25 cellular contexts compared by ENCODE assay signal in the genomic region with DNA sequence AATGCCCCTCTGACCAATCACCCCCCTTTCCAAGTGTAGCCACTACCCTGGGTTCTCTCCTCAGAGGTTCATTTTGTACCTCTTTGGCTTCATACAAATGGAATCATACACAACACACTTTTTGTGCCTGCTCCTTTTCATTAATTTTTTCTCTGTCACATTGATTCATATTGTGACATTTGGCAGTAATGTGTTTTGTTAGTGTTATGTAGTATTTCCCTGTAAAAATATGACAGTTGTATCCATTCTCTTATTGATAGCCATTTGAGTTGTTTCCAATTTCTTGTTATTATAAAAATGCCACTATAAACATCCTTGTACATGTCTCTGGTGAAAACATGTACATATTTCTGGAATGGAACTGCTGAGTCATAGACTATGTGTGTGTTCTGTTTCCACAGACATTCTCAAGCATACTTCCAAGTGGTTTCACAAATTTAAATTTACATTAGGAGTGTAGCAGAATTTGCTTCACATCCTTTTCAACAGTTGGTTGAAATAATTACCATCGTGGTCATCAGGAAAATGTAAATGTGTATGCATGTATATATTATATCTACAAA.
DNase-seq lines count a peak whose midpoint lies in the region; TF ChIP-seq lines count a peak whose summit lies in the region.
"Had no signal": no experiment of that assay in that cellular context is flagged by ENCODE, and none has a peak within 500 bp of the region (broad histone marks: within the 10 kb centered on the region; RNA-seq: fewer than 3 reads in every experiment).

No MANE protein-coding gene starts in this region.

- CTCF ChIA-PET in BJ (lab: Yijun Ruan, JAX): no interaction called here
- CTCF ChIA-PET in PC-9 (lab: Charles Lee): no interaction called here

- DNase-seq in BJ (ENCODE audit: low read depth): peak; percentile 26
- DNase-seq in RPMI7951 (ENCODE audit: low read depth): peak; percentile 66
- peak; percentile 8 for DNase-seq in epithelial cell of prostate (ENCODE audit: low read depth, low spot score)
- peak; percentile 38 for DNase-seq in non-pigmented ciliary epithelial cell (ENCODE audit: low read depth)
- DNase-seq in NCI-H774 (lab: John Stamatoyannopoulos, UW): no peak
- no peak for DNase-seq in RPMI8226
- DNase-seq in PC-9: no peak
- DNase-seq: activated CD4-positive, alpha-beta T cell treated with anti-CD3 and anti-CD28 coated beads, Interleukin-2, amount 50 U/mL, for 48 hours; activated gamma-delta T cell treated with Interleukin-2 at 50 U/mL for 16 hours; activated T-cell treated with anti-CD3 and anti-CD28 coated beads for 4 hours; anterior cingulate cortex; COR-L47; DND-41; HCEC 1CT; KG1; left cardiac atrium; naive thymus-derived CD8-positive, alpha-beta T cell; NCI-H187 treated with DMSO at 0.1 percent for 48 hours; NCI-H2227 treated with DMSO at 0.1 percent for 48 hours; pancreas; SK-N-SH; stimulated activated CD4-positive, alpha-beta T cell treated with anti-CD3 and anti-CD28 coated beads, Interleukin-2, amount 100 ng/mL, for 24 hours; stimulated activated naive CD4-positive, alpha-beta T cell; tibial artery had no signal

- H3K36me3 ChIP-seq in BJ (ENCODE audit: control insufficient read depth, insufficient read depth, low read length): no peaks in the 10 kb centered on the region
- no peaks in the 10 kb centered on the region for H3K36me3 ChIP-seq in PC-9 (ENCODE audit: low read depth)
- H3K36me3 ChIP-seq: gastroesophageal sphincter, pancreas, tibial artery had no signal

- 0 out of 2 replicates have a peak, but pooled peaks cover 3% of the 10 kb centered on the region for H3K9me3 ChIP-seq in PC-9 (ENCODE audit: insufficient read depth, low read depth)
- H3K9me3 ChIP-seq: gastroesophageal sphincter, pancreas, SK-N-SH, tibial artery had no signal

- no peak overlapping the region for H3K4me2 ChIP-seq in PC-9
- H3K4me2 ChIP-seq: SK-N-SH had no signal

- POLR2A ChIA-PET in BJ (lab: Charles Lee): no interaction called here
- POLR2A ChIA-PET in PC-9 (lab: Charles Lee; ENCODE audit: unreplicated experiment): no interaction called here

- intact Hi-C loops in PC-9 (cut with micrococcal nuclease; ENCODE audit: unreplicated experiment): no loop called here

- H3K27me3 ChIP-seq in BJ (ENCODE audit: control insufficient read depth, insufficient read depth, low read length) (no peaks in the 10 kb centered on the region), PC-9 (ENCODE audit: insufficient read depth, low read depth) (no peaks in the 10 kb centered on the region)
- H3K27me3 ChIP-seq: pancreas, tibial artery had no signal

- BruUV-seq in PC-9 (replicated peaks; lab: Mats Ljungman, UMichigan): no TSS peak

- H3F3A ChIP-seq in PC-9 (ENCODE audit: insufficient read depth, low read depth): no peaks in the 10 kb centered on the region

- no peak overlapping the region for H2AFZ ChIP-seq in PC-9

- H3K79me2 ChIP-seq in PC-9 (ENCODE audit: low read depth): no peaks in the 10 kb centered on the region

- no peaks in the 10 kb centered on the region for H3K9me2 ChIP-seq in PC-9 (ENCODE audit: insufficient read depth)
- H3K9me2 ChIP-seq: SK-N-SH had no signal

- no peaks in the 10 kb centered on the region for H4K20me1 ChIP-seq in PC-9 (ENCODE audit: insufficient read depth)

- H3K4me3 ChIP-seq in BJ (ENCODE audit: low read depth, low read length): no peak overlapping the region
- H3K4me3 ChIP-seq in PC-9: no peak overlapping the region
- H3K4me3 ChIP-seq: gastroesophageal sphincter, pancreas, tibial artery had no signal

- H3K4me1 ChIP-seq in PC-9 (replicated peaks; ENCODE audit: insufficient read depth): peaks cover 8% of the 10 kb centered on the region
- H3K4me1 ChIP-seq: gastroesophageal sphincter, pancreas had no signal

- H3K27ac ChIP-seq in epithelial cell of prostate (no peak overlapping the region), PC-9 (no peak overlapping the region)
- H3K27ac ChIP-seq: gastroesophageal sphincter, pancreas had no signal

- TF ChIP-seq CTCF in BJ (IDR thresholded peaks at IDR 0.05; ENCODE audit: insufficient read depth, low read depth, low read length) (no peak), PC-9 (conservative IDR thresholded peaks at IDR 0.05) (no peak)

Comparison
In these comparisons a context has a peak if more than half of its experiments do, and no peak if none do; other contexts are left out.
1. DNase-seq: peak in BJ (single experiment), RPMI7951 (single experiment), epithelial cell of prostate (single experiment) and non-pigmented ciliary epithelial cell (single experiment); none in NCI-H774 (single experiment), RPMI8226 (single experiment) and PC-9 (0 of 2).